Comparison of ENCODE assay signal across 19 cellular contexts in genomic region chr9:38249587-38250210, GRCh38.
A peak's percentile ranks its signal among the peaks of the same experiment; 100 is the strongest.
DNase-seq lines count a peak whose midpoint lies in the region; ATAC-seq and TF ChIP-seq lines count a peak whose summit lies in the region.
"Had no signal": no experiment of that assay in that cellular context is flagged by ENCODE, and none has a peak within 500 bp of the region (broad histone marks: within the 10 kb centered on the region; RNA-seq: fewer than 3 reads in every experiment).

No MANE protein-coding gene starts in this region.

- no peak for ATAC-seq in CD4-positive, alpha-beta T cell (ENCODE audit: poor library complexity)
- ATAC-seq: GM12878 had no signal

- no peak for TF ChIP-seq CTCF in esophagus muscularis mucosa (IDR thresholded peaks at IDR 0.05)
- no peak for TF ChIP-seq CTCF in vagina (IDR thresholded peaks at IDR 0.05)
- no peak for TF ChIP-seq CTCF in CD4-positive, alpha-beta T cell (IDR thresholded peaks at IDR 0.05)

- WGBS in esophagus muscularis mucosa = 78% methylated on average over 6 of the region's 6 CpGs

- peak; percentile 21 for DNase-seq in DMS 273 (lab: John Stamatoyannopoulos, UW; ENCODE audit: unreplicated experiment)
- DNase-seq in DMS 273 treated with DMSO at 0.1 percent for 48 hours (lab: John Stamatoyannopoulos, UW) = no peak
- peak; percentile 90 for DNase-seq in esophagus muscularis mucosa (ENCODE audit: extremely low spot score)
- DNase-seq in mesenteric fat pad (ENCODE audit: low spot score) = peak; percentile 47
- DNase-seq in vagina (ENCODE audit: extremely low spot score in 2 of 2) = peak; percentile 52 to 58
- no peak for DNase-seq in activated naive CD8-positive, alpha-beta T cell treated with anti-CD3 and anti-CD28 coated beads for 36 hours
- no peak for DNase-seq in CD4-positive, alpha-beta T cell
- no peak for DNase-seq in SKM-1 (lab: John Stamatoyannopoulos, UW; ENCODE audit: unreplicated experiment)
- DNase-seq: AML-193; CD4-positive, alpha-beta memory T cell; DMS53; DND-41; EL; H9 had no signal

- H3K9me3 ChIP-seq in esophagus muscularis mucosa = no peaks in the 10 kb centered on the region
- H3K9me3 ChIP-seq in vagina = no peaks in the 10 kb centered on the region
- H3K9me3 ChIP-seq in CD4-positive, alpha-beta T cell (ENCODE audit: control insufficient read depth, low read length) = no peaks in the 10 kb centered on the region
- H3K9me3 ChIP-seq: A549 had no signal

- intact Hi-C loops in esophagus muscularis mucosa (cut with DNase I) (no loop called here), vagina (cut with DNase I) (no loop called here)
- intact Hi-C loops in CD4-positive, alpha-beta T cell (cut with DNase I, micrococcal nuclease) = no loop called here

- CTCF ChIA-PET in CD4-positive, alpha-beta T cell (lab: Charles Lee) = no interaction called here

- POLR2A ChIA-PET in CD4-positive, alpha-beta T cell (lab: Charles Lee) = no interaction called here

- H3K27ac ChIP-seq in esophagus muscularis mucosa (replicated peaks in 1 of 4) = no peak overlapping the region
- H3K27ac ChIP-seq in vagina = no peak overlapping the region
- no peak overlapping the region for H3K27ac ChIP-seq in CD4-positive, alpha-beta T cell (ENCODE audit: low read depth, low read length)
- H3K27ac ChIP-seq: 22Rv1, A549, C4-2B, HL-60 had no signal

- no peaks in the 10 kb centered on the region for H3K9me3 Mint-ChIP-seq in activated naive CD8-positive, alpha-beta T cell treated with anti-CD3 and anti-CD28 coated beads for 36 hours
- no peaks in the 10 kb centered on the region for H3K9me3 Mint-ChIP-seq in CD4-positive, alpha-beta T cell
- H3K9me3 Mint-ChIP-seq: CD4-positive, alpha-beta memory T cell; H9 had no signal

- TF ChIP-seq POLR2A in esophagus muscularis mucosa (IDR thresholded peaks at IDR 0.05; ENCODE audit: low read depth) (no peak), vagina (IDR thresholded peaks at IDR 0.05) (no peak)

- H3K27me3 Mint-ChIP-seq in activated naive CD8-positive, alpha-beta T cell treated with anti-CD3 and anti-CD28 coated beads for 36 hours = no peaks in the 10 kb centered on the region
- no peaks in the 10 kb centered on the region for H3K27me3 Mint-ChIP-seq in CD4-positive, alpha-beta T cell

- H3K4me3 ChIP-seq in esophagus muscularis mucosa (no peak overlapping the region), vagina (no peak overlapping the region)
- H3K4me3 ChIP-seq: A549, GM12878 had no signal

- H3K27me3 ChIP-seq in esophagus muscularis mucosa = no peaks in the 10 kb centered on the region
- H3K27me3 ChIP-seq in vagina = no peaks in the 10 kb centered on the region
- H3K27me3 ChIP-seq in CD4-positive, alpha-beta T cell (ENCODE audit: control insufficient read depth, insufficient read depth, low read length) = no peaks in the 10 kb centered on the region

- TF ChIP-seq EP300 in esophagus muscularis mucosa (IDR thresholded peaks at IDR 0.05) = no peak

- H3K4me1 Mint-ChIP-seq in activated naive CD8-positive, alpha-beta T cell treated with anti-CD3 and anti-CD28 coated beads for 36 hours = no peaks in the 10 kb centered on the region
- no peaks in the 10 kb centered on the region for H3K4me1 Mint-ChIP-seq in CD4-positive, alpha-beta T cell (ENCODE audit: low read depth)
- H3K4me1 Mint-ChIP-seq: CD4-positive, alpha-beta memory T cell had no signal

- H3K4me1 ChIP-seq in esophagus muscularis mucosa (no peaks in the 10 kb centered on the region), vagina (no peaks in the 10 kb centered on the region)
- H3K4me1 ChIP-seq: A549 had no signal

- H3K27ac Mint-ChIP-seq in activated naive CD8-positive, alpha-beta T cell treated with anti-CD3 and anti-CD28 coated beads for 36 hours = no peak overlapping the region
- no peak overlapping the region for H3K27ac Mint-ChIP-seq in CD4-positive, alpha-beta T cell
- H3K27ac Mint-ChIP-seq: CD4-positive, alpha-beta memory T cell; H9 had no signal

- H3K36me3 ChIP-seq in esophagus muscularis mucosa (no peaks in the 10 kb centered on the region), vagina (no peaks in the 10 kb centered on the region)

- no peaks in the 10 kb centered on the region for H3K36me3 Mint-ChIP-seq in activated naive CD8-positive, alpha-beta T cell treated with anti-CD3 and anti-CD28 coated beads for 36 hours
- H3K36me3 Mint-ChIP-seq in CD4-positive, alpha-beta T cell (ENCODE audit: low read depth) = no peaks in the 10 kb centered on the region
- H3K36me3 Mint-ChIP-seq: CD4-positive, alpha-beta memory T cell had no signal

- H3K4me3 Mint-ChIP-seq in activated naive CD8-positive, alpha-beta T cell treated with anti-CD3 and anti-CD28 coated beads for 36 hours = no peak overlapping the region
- H3K4me3 Mint-ChIP-seq in CD4-positive, alpha-beta T cell = no peak overlapping the region
- H3K4me3 Mint-ChIP-seq: CD4-positive, alpha-beta memory T cell; H9 had no signal

Comparison
In these comparisons a context has a peak if more than half of its experiments do, and no peak if none do; other contexts are left out.
1. DNase-seq: peak in DMS 273 (single experiment), esophagus muscularis mucosa (single experiment), mesenteric fat pad (single experiment) and vagina (2 of 2); none in DMS 273 treated with DMSO at 0.1 percent for 48 hours (single experiment), activated naive CD8-positive, alpha-beta T cell treated with anti-CD3 and anti-CD28 coated beads for 36 hours (single experiment), CD4-positive, alpha-beta T cell (0 of 10) and SKM-1 (single experiment).